8 cellular contexts compared by ENCODE assay signal in the genomic region with DNA sequence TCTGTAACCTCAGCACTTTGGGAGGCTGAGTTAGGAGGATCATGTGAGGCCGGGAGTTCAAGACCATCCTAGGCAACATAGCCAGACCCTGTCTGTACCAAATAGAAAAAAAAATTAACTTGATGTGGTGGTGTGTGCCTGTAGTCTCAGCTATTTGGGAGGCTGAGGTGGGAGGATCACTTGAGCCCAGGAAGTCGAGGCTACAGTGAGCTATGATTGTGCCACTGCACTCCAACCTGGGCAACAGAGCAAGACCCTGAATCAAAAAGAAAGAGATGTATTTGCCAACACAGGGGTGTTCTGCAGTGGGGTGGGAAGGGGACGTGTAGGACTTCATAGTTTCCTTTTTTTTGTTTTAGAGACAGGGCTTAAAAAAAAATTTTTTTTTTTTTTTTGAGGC. TPM values are rescaled to one million over a fixed set of nuclear protein-coding genes. Genes with fewer than 3 reads are reported as not detected.
DNase-seq lines count a peak whose midpoint lies in the region; ATAC-seq, FAIRE-seq and TF ChIP-seq lines count a peak whose summit lies in the region.
"Not testable (repeated sequence)": the region's sequence is repeated elsewhere in the genome, so short reads cannot be mapped to it uniquely, and the experiment has no call there.

No MANE protein-coding gene starts in this region.

- H3K27ac Mint-ChIP-seq in HFFc6 (peak overlapping the region; percentile 45; the same call in 1 of the 2 replicates), chondrocyte (ENCODE audit: unreplicated experiment) (peak overlapping the region; percentile 45)
- H3K27ac Mint-ChIP-seq in activated naive CD8-positive, alpha-beta T cell treated with anti-CD3 and anti-CD28 coated beads, Interleukin-2, amount 10 ng/mL, durations not matched to agents 7 days and 5 days = peak overlapping the region; percentile 25
- H3K27ac Mint-ChIP-seq in neural crest cell (ENCODE audit: unreplicated experiment) = not testable (repeated sequence)

- H3K36me3 Mint-ChIP-seq in HFFc6 (ENCODE audit: low read depth); activated naive CD8-positive, alpha-beta T cell treated with anti-CD3 and anti-CD28 coated beads, Interleukin-2, amount 10 ng/mL, durations not matched to agents 7 days and 5 days: not testable (repeated sequence)
- H3K36me3 Mint-ChIP-seq in chondrocyte (ENCODE audit: low read depth) (peaks cover 18% of the 10 kb centered on the region), neural crest cell (ENCODE audit: low read depth) (peaks cover 12% of the 10 kb centered on the region)

- not testable (repeated sequence) for TF ChIP-seq POLR2A in HepG2 (IDR thresholded peaks at IDR 0.05; ENCODE audit: insufficient read depth in 1 of 2, low read depth in 2 of 2, low read length in 2 of 2)

- not testable (repeated sequence) for H3K27me3 Mint-ChIP-seq in HFFc6 (ENCODE audit: insufficient read depth); activated naive CD8-positive, alpha-beta T cell treated with anti-CD3 and anti-CD28 coated beads, Interleukin-2, amount 10 ng/mL, durations not matched to agents 7 days and 5 days; chondrocyte (ENCODE audit: low read depth)
- peaks cover 11% of the 10 kb centered on the region for H3K27me3 Mint-ChIP-seq in neural crest cell (ENCODE audit: low read depth)

- not testable (repeated sequence) for TF ChIP-seq EP300 in HepG2 (IDR thresholded peaks at IDR 0.05; ENCODE audit: low read depth in 2 of 2, low read length in 2 of 2); HepG2 (CRISPR knock-in tag; IDR thresholded peaks at IDR 0.05; ENCODE audit: borderline replicate concordance)

- in situ Hi-C loops in HepG2 (cut with HindIII; ENCODE audit: extremely low pct_ligation_motif_present, low pct_unique_long_range_greater_than_20kb) = not testable (repeated sequence)

- not testable (repeated sequence) for H3K23ac ChIP-seq in trophoblast cell (ENCODE audit: low read length)

- WGBS in HepG2 (ENCODE audit: low lambda C conversion rate) = 96% methylated on average over 3 of the region's 3 CpGs
- WGBS in trophoblast cell (ENCODE audit: extremely low coverage, insufficient coverage, insufficient read length) = no CpG with 5 or more reads among the region's 3 CpGs

- H4K91ac ChIP-seq in trophoblast cell (ENCODE audit: low read depth, low read length) = not testable (repeated sequence)

- not testable (repeated sequence) for ATAC-seq in activated naive CD8-positive, alpha-beta T cell treated with anti-CD3 and anti-CD28 coated beads, Interleukin-2, amount 10 ng/mL, durations not matched to agents 7 days and 5 days (ENCODE audit: low read depth); HepG2

- H2BK5ac ChIP-seq in trophoblast cell (ENCODE audit: low read depth, low read length, poor library complexity) = not testable (repeated sequence)

- not testable (repeated sequence) for H3K9ac ChIP-seq in HepG2 (ENCODE audit: insufficient read depth, low read depth, low read length); trophoblast cell (ENCODE audit: low read length)

- not testable (repeated sequence) for H2BK120ac ChIP-seq in trophoblast cell (ENCODE audit: insufficient read depth, low read length, poor library complexity)

- H4K20me1 ChIP-seq in HepG2 (ENCODE audit: insufficient read depth, low read length) = not testable (repeated sequence)

- not testable (repeated sequence) for H2BK12ac ChIP-seq in trophoblast cell (ENCODE audit: low read length)

- H3K18ac ChIP-seq in trophoblast cell (ENCODE audit: low read length) = not testable (repeated sequence)

- not testable (repeated sequence) for H4K12ac ChIP-seq in trophoblast cell (ENCODE audit: low read depth, low read length)

- not testable (repeated sequence) for H3K9me3 Mint-ChIP-seq in HFFc6; activated naive CD8-positive, alpha-beta T cell treated with anti-CD3 and anti-CD28 coated beads, Interleukin-2, amount 10 ng/mL, durations not matched to agents 7 days and 5 days; chondrocyte (ENCODE audit: low read depth); neural crest cell

- H3K27ac ChIP-seq in RWPE1 (peak overlapping the region; percentile 99), epithelial cell of prostate (peak overlapping the region; percentile 35)
- not testable (repeated sequence) for H3K27ac ChIP-seq in HepG2 (ENCODE audit: extremely low read length, insufficient read depth, low read length); trophoblast cell (ENCODE audit: low read depth, low read length)

- POLR2A ChIA-PET in RWPE1 (lab: Yijun Ruan, JAX; ENCODE audit: low non-redundant PET); HepG2 (lab: Yijun Ruan, JAX): not testable (repeated sequence)
- POLR2A ChIA-PET in activated naive CD8-positive, alpha-beta T cell treated with anti-CD3 and anti-CD28 coated beads, Interleukin-2, amount 10 ng/mL, durations not matched to agents 7 days and 5 days (lab: Charles Lee) = interaction anchor here (1.0 kb wide), 1 partner anchor 10 kb away, joined by 4 read pairs; no protein-coding TSS in a partner anchor

- not testable (repeated sequence) for H3K27me3 ChIP-seq in HepG2 (ENCODE audit: control insufficient read depth in 1 of 2, insufficient read depth in 2 of 2, low read length in 2 of 2); trophoblast cell (ENCODE audit: insufficient read depth, low read length)

- not testable (repeated sequence) for DNase-seq in HFFc6; RWPE1 (ENCODE audit: low spot score); activated naive CD8-positive, alpha-beta T cell treated with anti-CD3 and anti-CD28 coated beads, Interleukin-2, amount 10 ng/mL, durations not matched to agents 7 days and 5 days; chondrocyte (ENCODE audit: low spot score); epithelial cell of prostate (ENCODE audit: low read depth, low spot score); HepG2 (ENCODE audit: low spot score); neural crest cell (ENCODE audit: low read depth, low spot score); trophoblast cell

- not testable (repeated sequence) for TF ChIP-seq CTCF in HFFc6 (IDR thresholded peaks at IDR 0.05); RWPE1 (conservative IDR thresholded peaks at IDR 0.05; ENCODE audit: low read depth); chondrocyte (IDR thresholded peaks at IDR 0.05); HepG2 (CRISPR knock-in tag; IDR thresholded peaks at IDR 0.05); neural crest cell (conservative IDR thresholded peaks at IDR 0.05)

- H3K79me2 ChIP-seq in HepG2 (ENCODE audit: insufficient read depth, low read length) = not testable (repeated sequence)
- peaks cover 25% of the 10 kb centered on the region for H3K79me2 ChIP-seq in trophoblast cell (ENCODE audit: control insufficient read depth, insufficient read depth, low read length, poor library complexity)

- not testable (repeated sequence) for H3K4me3 Mint-ChIP-seq in HFFc6; activated naive CD8-positive, alpha-beta T cell treated with anti-CD3 and anti-CD28 coated beads, Interleukin-2, amount 10 ng/mL, durations not matched to agents 7 days and 5 days; chondrocyte (ENCODE audit: unreplicated experiment)
- H3K4me3 Mint-ChIP-seq in neural crest cell = peak overlapping the region; percentile 72

- not testable (repeated sequence) for H3K4me3 ChIP-seq in HepG2 (replicated peaks in 1 of 3; ENCODE audit: insufficient read depth in 1 of 3, low read depth in 2 of 3, low read length in 3 of 3); trophoblast cell (ENCODE audit: low read depth, low read length)

- H3K79me1 ChIP-seq in trophoblast cell (ENCODE audit: low read length) = not testable (repeated sequence)

- not testable (repeated sequence) for BruUV-seq in HepG2 (replicated peaks; lab: Mats Ljungman, UMichigan)

- TF ChIP-seq RAD21 in HepG2 (CRISPR knock-in tag; IDR thresholded peaks at IDR 0.05) = not testable (repeated sequence)

- H3K4me1 ChIP-seq in HepG2 (ENCODE audit: insufficient read depth, low read length) = not testable (repeated sequence)
- H3K4me1 ChIP-seq in trophoblast cell (ENCODE audit: control insufficient read depth in 1 of 2, insufficient read depth in 2 of 2, low read length in 2 of 2) = peaks cover 20 to 24% of the 10 kb centered on the region in 2 experiments

- not testable (repeated sequence) for H2AK5ac ChIP-seq in trophoblast cell (ENCODE audit: low read length)

- H3K36me3 ChIP-seq in HepG2 (replicated peaks in 1 of 2; ENCODE audit: control insufficient read depth in 1 of 2, insufficient read depth in 2 of 2, low read length in 2 of 2) (peaks cover 5 to 14% of the 10 kb centered on the region in 2 experiments; a peak in 2 of 5 replicates), trophoblast cell (ENCODE audit: control insufficient read depth in 1 of 2, insufficient read depth in 2 of 2, low read length in 2 of 2) (peaks cover 72 to 74% of the 10 kb centered on the region in 2 experiments)

- not testable (repeated sequence) for H3K4me2 ChIP-seq in HepG2 (ENCODE audit: low read depth, low read length); trophoblast cell (ENCODE audit: low read length)

- intact Hi-C loops in HepG2 (cut with micrococcal nuclease; ENCODE audit: unreplicated experiment) = not testable (repeated sequence)

- not testable (repeated sequence) for H4K8ac ChIP-seq in trophoblast cell (ENCODE audit: low read depth, low read length)

- H3K4me1 Mint-ChIP-seq in HFFc6 (ENCODE audit: low read depth) (peaks cover 19% of the 10 kb centered on the region), chondrocyte (ENCODE audit: low read depth) (peaks cover 40% of the 10 kb centered on the region), neural crest cell (peaks cover 16% of the 10 kb centered on the region)
- H3K4me1 Mint-ChIP-seq in activated naive CD8-positive, alpha-beta T cell treated with anti-CD3 and anti-CD28 coated beads, Interleukin-2, amount 10 ng/mL, durations not matched to agents 7 days and 5 days = not testable (repeated sequence)

- not testable (repeated sequence) for H2AFZ ChIP-seq in HepG2 (ENCODE audit: low read length); trophoblast cell (ENCODE audit: insufficient read depth, low read length, poor library complexity)

- H3K9me3 ChIP-seq in HepG2 (ENCODE audit: low read length); trophoblast cell (ENCODE audit: insufficient read depth, low read depth, low read length): not testable (repeated sequence)

- H3K4ac ChIP-seq in trophoblast cell (ENCODE audit: low read depth, low read length) = peak overlapping the region; percentile 39

- FAIRE-seq in HepG2 (lab: Jason Lieb, UNC) = not testable (repeated sequence)

- CTCF ChIA-PET in RWPE1 (lab: Yijun Ruan, JAX) = interaction anchor here (0.6 to 0.7 kb wide), 2 partner anchors 33 to 96 kb away, joined by 3 read pairs; no protein-coding TSS in a partner anchor
- CTCF ChIA-PET in HepG2 (lab: Yijun Ruan, JAX; ENCODE audit: low intra/inter-chr PET ratio, low total read pairs) = not testable (repeated sequence)

- H3K14ac ChIP-seq in trophoblast cell (ENCODE audit: low read length) = not testable (repeated sequence)

RNA-seq across cellular contexts. Expression of a gene that starts 9.0 kb away (rescaled TPM):
- 100 to 1,000 TPM; 260 to 327 (median 310) TPM for total RNA-seq in HFFc6 (2021; fragmentation: NEBNext Ultra II Directional; extraction: Animal tissue kit (Norgen Biotek cat#: 25700))
- 10 to 100 TPM; 15.2 to 19.3 TPM for total RNA-seq in activated naive CD8-positive, alpha-beta T cell treated with anti-CD3 and anti-CD28 coated beads, Interleukin-2, amount 10 ng/mL, durations not matched to agents 7 days and 5 days
- total RNA-seq in chondrocyte = 166 to 210 TPM (median 167 TPM) in 3 replicates
- total RNA-seq in HepG2 (2016; rRNA removed; fragmentation: Illumina TruSeq; extraction: Trizol) = 35.5 and 44.0 TPM in 2 replicates
- total RNA-seq in HepG2 (2016; cell fraction: cytosol; rRNA removed; fragmentation: Illumina TruSeq; extraction: Trizol; ENCODE audit: low read depth) = 6.4 and 7.4 TPM in 2 replicates
- total RNA-seq in HepG2 (2016; cell fraction: insoluble cytoplasmic fraction; rRNA removed; fragmentation: Illumina TruSeq; extraction: Trizol) = 32.0 and 43.8 TPM in 2 replicates
- 20.9 and 22.0 TPM in 2 replicates for total RNA-seq in HepG2 (2016; cell fraction: membrane; rRNA removed; fragmentation: Illumina TruSeq; extraction: Trizol)
- 21.3 and 24.5 TPM in 2 replicates for total RNA-seq in HepG2 (2016; cell fraction: nucleus; rRNA removed; fragmentation: Illumina TruSeq; extraction: Trizol)
- polyA plus RNA-seq in HepG2 (2011; rRNA removed) = 21.2 and 29.0 TPM in 2 replicates
- polyA plus RNA-seq in HepG2 (2011; cell fraction: cytosol; rRNA removed) = 21.0 and 36.3 TPM in 2 replicates
- polyA plus RNA-seq in HepG2 (2011; cell fraction: nucleus; rRNA removed) = 41.0 and 50.2 TPM in 2 replicates
- 7.3 and 18.5 TPM in 2 replicates for polyA plus RNA-seq in HepG2 (2012)
- 10.2 and 10.8 TPM in 2 replicates for polyA plus RNA-seq in HepG2 (2016; cell fraction: cytosol; fragmentation: Illumina TruSeq; extraction: Trizol; ENCODE audit: low read depth)
- 58.7 and 73.9 TPM in 2 replicates for polyA plus RNA-seq in HepG2 (2016; cell fraction: insoluble cytoplasmic fraction; fragmentation: Illumina TruSeq; extraction: Trizol; ENCODE audit: low read depth)
- 22.3 and 24.1 TPM in 2 replicates for polyA plus RNA-seq in HepG2 (2016; cell fraction: membrane; fragmentation: Illumina TruSeq; extraction: Trizol; ENCODE audit: low read depth)
- 53.5 and 58.8 TPM in 2 replicates for polyA plus RNA-seq in HepG2 (2016; cell fraction: nucleus; fragmentation: Illumina TruSeq; extraction: Trizol; ENCODE audit: insufficient read depth, low read depth)
- 66.5 and 90.1 TPM in 2 replicates for polyA minus RNA-seq in HepG2 (2011; rRNA and poly(A)+ RNA removed; ENCODE audit: low replicate concordance)
- 43.7 and 53.5 TPM in 2 replicates for polyA minus RNA-seq in HepG2 (2011; cell fraction: cytosol; rRNA and poly(A)+ RNA removed)
- 12.7 and 16.4 TPM in 2 replicates for polyA minus RNA-seq in HepG2 (2011; cell fraction: nucleus; rRNA and poly(A)+ RNA removed)
- 398 and 416 TPM in 2 replicates for total RNA-seq in neural crest cell
- polyA plus RNA-seq in trophoblast cell (2013) = 507 and 526 TPM in 2 replicates
